20 cellular contexts compared by ENCODE assay signal in the genomic region with DNA sequence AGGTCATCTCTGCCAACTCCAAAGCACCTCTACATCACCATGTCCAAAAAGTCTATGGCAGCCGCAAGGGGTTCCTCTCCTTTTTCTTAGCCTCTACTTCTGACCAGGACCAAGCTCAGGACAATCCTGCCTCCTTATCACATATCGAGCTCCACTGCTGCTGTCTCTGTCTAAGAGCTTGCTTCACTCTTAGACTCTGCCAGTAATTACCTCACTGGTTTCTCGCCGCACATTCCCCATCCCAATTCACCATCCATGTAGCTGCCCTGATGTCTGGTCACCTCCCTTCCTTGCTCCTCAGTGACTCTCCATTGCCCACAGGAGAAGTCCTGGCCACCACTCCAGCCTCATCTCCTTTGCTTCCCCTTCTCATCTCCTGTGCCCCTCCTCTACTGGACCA. TPM values are rescaled to one million over a fixed set of nuclear protein-coding genes. Genes with fewer than 3 reads are reported as not detected.
DNase-seq lines count a peak whose midpoint lies in the region; ATAC-seq and TF ChIP-seq lines count a peak whose summit lies in the region.
"Had no signal": no experiment of that assay in that cellular context is flagged by ENCODE, and none has a peak within 500 bp of the region (broad histone marks: within the 10 kb centered on the region; RNA-seq: fewer than 3 reads in every experiment).

No MANE protein-coding gene starts in this region.

- ATAC-seq in naive thymus-derived CD8-positive, alpha-beta T cell: no peak
- ATAC-seq in GM18873 (IDR thresholded peaks at IDR 0.05; ENCODE audit: low FRiP score, unreplicated experiment): no peak
- ATAC-seq: GM23338, PC-3 had no signal

- peaks cover 33% of the 10 kb centered on the region for H3K4me1 ChIP-seq in hepatocyte (ENCODE audit: insufficient read depth)
- peaks cover 7% of the 10 kb centered on the region for H3K4me1 ChIP-seq in A673 (ENCODE audit: insufficient read depth, low read length, poor library complexity, severe bottlenecking)

- intact Hi-C loops in A673 (cut with micrococcal nuclease; ENCODE audit: unreplicated experiment): no loop called here

- H3K9me3 ChIP-seq in hepatocyte (ENCODE audit: low read depth): no peaks in the 10 kb centered on the region
- H3K9me3 ChIP-seq in A673 (ENCODE audit: low read depth, low read length, poor library complexity, severe bottlenecking): no peaks in the 10 kb centered on the region
- H3K9me3 ChIP-seq: BE2C had no signal

- peaks cover 68% of the 10 kb centered on the region for H3K4me1 Mint-ChIP-seq in HFFc6 (ENCODE audit: low read depth)
- H3K4me1 Mint-ChIP-seq in naive thymus-derived CD8-positive, alpha-beta T cell: peaks cover 0 to 5% (median 0%) of the 10 kb centered on the region in 4 donors
- H3K4me1 Mint-ChIP-seq: CD4-positive, alpha-beta memory T cell had no signal

- BruUV-seq in A673 (replicated peaks; lab: Mats Ljungman, UMichigan): no TSS peak

- no peaks in the 10 kb centered on the region for H3K9me3 Mint-ChIP-seq in HFFc6
- no peaks in the 10 kb centered on the region for H3K9me3 Mint-ChIP-seq in naive thymus-derived CD8-positive, alpha-beta T cell
- H3K9me3 Mint-ChIP-seq: CD4-positive, alpha-beta memory T cell; GM23338 had no signal

- POLR2A ChIA-PET in naive thymus-derived CD8-positive, alpha-beta T cell (lab: Charles Lee): no interaction called here
- POLR2A ChIA-PET in A673 (lab: Charles Lee; ENCODE audit: low non-redundant PET): no interaction called here

- H3K27me3 ChIP-seq in hepatocyte: no peaks in the 10 kb centered on the region
- H3K27me3 ChIP-seq in A673 (replicated peaks; ENCODE audit: insufficient read depth, low read depth, low read length, poor library complexity): no peaks in the 10 kb centered on the region
- H3K27me3 ChIP-seq: BE2C had no signal

- no peak overlapping the region for H3K4me2 ChIP-seq in hepatocyte
- H3K4me2 ChIP-seq: GM23338 had no signal

- H3K36me3 Mint-ChIP-seq in HFFc6 (ENCODE audit: low read depth): peaks cover 5% of the 10 kb centered on the region
- H3K36me3 Mint-ChIP-seq in naive thymus-derived CD8-positive, alpha-beta T cell: peaks cover 0 to 5% (median 0%) of the 10 kb centered on the region in 3 donors

- TF ChIP-seq CTCF in AG10803 (conservative IDR thresholded peaks at IDR 0.05; ENCODE audit: low read length): no peak
- TF ChIP-seq CTCF in HFFc6 (IDR thresholded peaks at IDR 0.05): no peak
- no peak for TF ChIP-seq CTCF in fibroblast of mammary gland (conservative IDR thresholded peaks at IDR 0.05; ENCODE audit: control insufficient read depth, insufficient read depth, low read depth, low read length)
- TF ChIP-seq CTCF in hepatocyte (IDR thresholded peaks at IDR 0.05; ENCODE audit: poor library complexity): no peak
- TF ChIP-seq CTCF in A673 (conservative IDR thresholded peaks at IDR 0.05; ENCODE audit: low read depth, low read length): no peak

- H3K27ac Mint-ChIP-seq in HFFc6: peak overlapping the region; percentile 32; the same call in 1 of the 2 replicates
- peak overlapping the region in 6 of 10 donors; percentile 2 to 81 (median 54) for H3K27ac Mint-ChIP-seq in naive thymus-derived CD8-positive, alpha-beta T cell
- H3K27ac Mint-ChIP-seq: GM23338 had no signal

- H3K27ac ChIP-seq in hepatocyte (no peak overlapping the region), A673 (ENCODE audit: low read depth, low read length, poor library complexity, severe bottlenecking) (no peak overlapping the region)

- H3K9me2 ChIP-seq in hepatocyte (replicated peaks; ENCODE audit: insufficient read depth): no peaks in the 10 kb centered on the region

- H3K79me2 ChIP-seq in hepatocyte: no peaks in the 10 kb centered on the region

- WGBS in hepatocyte (ENCODE audit: low lambda C conversion rate, missing lambda C conversion rate): 93% methylated on average over 4 of the region's 4 CpGs

- no peaks in the 10 kb centered on the region for H3K36me3 ChIP-seq in hepatocyte (replicated peaks; ENCODE audit: insufficient read depth, low read depth)
- no peaks in the 10 kb centered on the region for H3K36me3 ChIP-seq in A673 (ENCODE audit: insufficient read depth, low read length, poor library complexity, severe bottlenecking)
- H3K36me3 ChIP-seq: BE2C had no signal

- peaks cover 1% of the 10 kb centered on the region; the same call in 1 of the 2 replicates for H3K27me3 Mint-ChIP-seq in HFFc6 (ENCODE audit: insufficient read depth)
- no peaks in the 10 kb centered on the region for H3K27me3 Mint-ChIP-seq in naive thymus-derived CD8-positive, alpha-beta T cell
- H3K27me3 Mint-ChIP-seq: CD4-positive, alpha-beta memory T cell had no signal

- peak; percentile 40 for DNase-seq in AG10803 (ENCODE audit: low read depth)
- no peak for DNase-seq in HFFc6
- peak; percentile 26 for DNase-seq in fibroblast of mammary gland (ENCODE audit: low read depth)
- no peak for DNase-seq in naive thymus-derived CD8-positive, alpha-beta T cell
- DNase-seq in hepatocyte (ENCODE audit: low spot score): no peak
- no peak for DNase-seq in SHP77 treated with DMSO at 0.1 percent for 48 hours (lab: John Stamatoyannopoulos, UW)
- DNase-seq in A673 (ENCODE audit: low spot score): no peak
- DNase-seq: ACHN; BE2C; CD4-positive, alpha-beta memory T cell; DMS79 treated with DMSO at 0.1 percent for 48 hours; KBM-7; NCI-H1436; NCI-H2029 treated with DMSO at 0.1 percent for 48 hours; NCI-H510A; NCI-H774; PC-3 had no signal

- H4K20me1 ChIP-seq in hepatocyte (ENCODE audit: insufficient read depth, poor library complexity, severe bottlenecking): no peaks in the 10 kb centered on the region

- H3K4me3 Mint-ChIP-seq in HFFc6: no peak overlapping the region
- no peak overlapping the region for H3K4me3 Mint-ChIP-seq in naive thymus-derived CD8-positive, alpha-beta T cell
- H3K4me3 Mint-ChIP-seq: GM23338 had no signal

- H2AFZ ChIP-seq in hepatocyte: no peak overlapping the region
- H2AFZ ChIP-seq: GM23338 had no signal

- CTCF ChIA-PET in A673 (lab: Charles Lee): no interaction called here

- H3K4me3 ChIP-seq in AG10803 (ENCODE audit: low read length) (no peak overlapping the region), fibroblast of mammary gland (ENCODE audit: control insufficient read depth, low read depth, low read length) (no peak overlapping the region), hepatocyte (no peak overlapping the region), A673 (ENCODE audit: low read depth, low read length, poor library complexity, severe bottlenecking) (no peak overlapping the region)
- H3K4me3 ChIP-seq: GM23338 had no signal

RNA-seq across cellular contexts. Expression of gene PI16, which starts 24.1 kb away (rescaled TPM):
- total RNA-seq in HFFc6 (2021; fragmentation: NEBNext Ultra II Directional; extraction: Animal tissue kit (Norgen Biotek cat#: 25700)): not detected
- 1 to 10 TPM in 1 of 2 experiments, under 1 TPM in 1; 0.65 to 1.1 TPM for total RNA-seq in naive thymus-derived CD8-positive, alpha-beta T cell
- polyA plus RNA-seq in naive thymus-derived CD8-positive, alpha-beta T cell: 1 to 10 TPM; 1.2 to 6.4 (median 3.5) TPM
- total RNA-seq in hepatocyte: not detected in 2 replicates
- polyA plus RNA-seq in hepatocyte: 0.28 TPM in 1 of 2 replicates, not detected in the other
- not detected in 2 replicates for total RNA-seq in A673 (2021)
- total RNA-seq: G401, GM23338 had no signal

RNA-seq across cellular contexts. Expression of gene C6orf89, which starts 44.7 kb away (rescaled TPM):
- 10 to 100 TPM; 71.3 to 89.2 (median 80.8) TPM for total RNA-seq in HFFc6 (2021; fragmentation: NEBNext Ultra II Directional; extraction: Animal tissue kit (Norgen Biotek cat#: 25700))
- 10 to 100 TPM; 41.9 to 44.9 TPM for total RNA-seq in naive thymus-derived CD8-positive, alpha-beta T cell
- polyA plus RNA-seq in naive thymus-derived CD8-positive, alpha-beta T cell: 10 to 100 TPM; 37.4 to 44.4 (median 40.1) TPM
- 39.6 and 44.8 TPM in 2 replicates for total RNA-seq in hepatocyte
- polyA plus RNA-seq in hepatocyte: 39.2 and 45.2 TPM in 2 replicates
- 22.6 and 27.1 TPM in 2 replicates for total RNA-seq in A673 (2021)

RNA-seq across cellular contexts. Expression of gene MTCH1, which starts 55.5 kb away (rescaled TPM):
- 100 to 1,000 TPM; 263 to 301 (median 281) TPM for total RNA-seq in HFFc6 (2021; fragmentation: NEBNext Ultra II Directional; extraction: Animal tissue kit (Norgen Biotek cat#: 25700))
- 100 to 1,000 TPM; 137 to 143 TPM for total RNA-seq in naive thymus-derived CD8-positive, alpha-beta T cell
- 10 to 100 TPM; 63.2 to 78.3 (median 74.8) TPM for polyA plus RNA-seq in naive thymus-derived CD8-positive, alpha-beta T cell
- 184 and 203 TPM in 2 replicates for total RNA-seq in hepatocyte
- polyA plus RNA-seq in hepatocyte: 359 and 395 TPM in 2 replicates
- total RNA-seq in A673 (2021): 219 and 242 TPM in 2 replicates

RNA-seq across cellular contexts. Expression of gene PPIL1, which starts 55.9 kb away (rescaled TPM):
- total RNA-seq in HFFc6 (2021; fragmentation: NEBNext Ultra II Directional; extraction: Animal tissue kit (Norgen Biotek cat#: 25700)): 10 to 100 TPM; 36.1 to 46.8 (median 39.6) TPM
- total RNA-seq in naive thymus-derived CD8-positive, alpha-beta T cell: 10 to 100 TPM; 10.3 to 11.5 TPM
- polyA plus RNA-seq in naive thymus-derived CD8-positive, alpha-beta T cell: 10 to 100 TPM; 27.1 to 34.2 (median 27.6) TPM
- total RNA-seq in hepatocyte (52.3 and 53.0 TPM in 2 replicates), A673 (2021) (67.7 and 72.0 TPM in 2 replicates)
- 42.6 and 51.7 TPM in 2 replicates for polyA plus RNA-seq in hepatocyte

Comparison
In these comparisons a context has a peak if more than half of its experiments do, and no peak if none do; other contexts are left out.
1. DNase-seq: peak in AG10803 (single experiment) and fibroblast of mammary gland (single experiment); none in HFFc6 (single experiment), naive thymus-derived CD8-positive, alpha-beta T cell (0 of 10), hepatocyte (single experiment), SHP77 treated with DMSO at 0.1 percent for 48 hours (single experiment) and A673 (single experiment).